In genomic region chr3:127371846-127372245, GRCh38 we compare ENCODE assay signal across 27 cellular contexts.
"Had no signal": no experiment of that assay in that cellular context is flagged by ENCODE, and none has a peak within 500 bp of the region (broad histone marks: within the 10 kb centered on the region; RNA-seq: fewer than 3 reads in every experiment).

No MANE protein-coding gene starts in this region.

- H3K4me3 ChIP-seq: ascending aorta, cardiac muscle cell, MG63 had no signal

- H3K27ac Mint-ChIP-seq: activated CD8-positive, alpha-beta T cell treated with anti-CD3 and anti-CD28 coated beads, Interleukin-2, amount 10 ng/mL, durations not matched to agents 7 days and 5 days; activated naive CD4-positive, alpha-beta T cell treated with anti-CD3 and anti-CD28 coated beads, Interleukin-2, amount 50 U/mL, for 72 hours; activated naive CD8-positive, alpha-beta T cell treated with anti-CD3 and anti-CD28 coated beads, Interleukin-2, amount 50 U/mL, for 24 hours; T-helper 17 cell; WTC11 had no signal

- H3K4me1 Mint-ChIP-seq: activated naive CD8-positive, alpha-beta T cell treated with anti-CD3 and anti-CD28 coated beads, Interleukin-2, amount 50 U/mL, for 24 hours; T-helper 17 cell had no signal

- H3K9me3 Mint-ChIP-seq: activated naive CD8-positive, alpha-beta T cell treated with anti-CD3 and anti-CD28 coated beads, Interleukin-2, amount 50 U/mL, for 24 hours had no signal

- H3K4me1 ChIP-seq: ascending aorta had no signal

- FAIRE-seq: RCC 7860 had no signal

- H3K27me3 ChIP-seq: ascending aorta, brain microvascular endothelial cell had no signal

- H3K36me3 Mint-ChIP-seq: WTC11 had no signal

- H3K9me3 ChIP-seq: ascending aorta, MG63 had no signal

- H3K27ac ChIP-seq: ascending aorta, brain microvascular endothelial cell, cardiac muscle cell had no signal

- ATAC-seq: activated CD8-positive, alpha-beta T cell treated with anti-CD3 and anti-CD28 coated beads, Interleukin-2, amount 10 ng/mL, durations not matched to agents 7 days and 5 days; activated naive CD4-positive, alpha-beta T cell treated with anti-CD3 and anti-CD28 coated beads, Interleukin-2, amount 50 U/mL, for 72 hours; activated naive CD8-positive, alpha-beta T cell treated with anti-CD3 and anti-CD28 coated beads, Interleukin-2, amount 50 U/mL, for 24 hours; PC-3; T-helper 17 cell; WTC11 had no signal

- DNase-seq: activated CD4-positive, alpha-beta T cell treated with anti-CD3 and anti-CD28 coated beads for 48 hours; activated CD4-positive, alpha-beta T cell treated with anti-CD3 and anti-CD28 coated beads, Interleukin-2, amount 50 U/mL, for 4 hours; activated CD4-positive, CD25-positive, alpha-beta regulatory T cell treated with anti-CD3 and anti-CD28 coated beads, Interleukin-2, amount 50 U/mL, for 72 hours; activated CD8-positive, alpha-beta memory T cell treated with anti-CD3 and anti-CD28 coated beads, Interleukin-2, amount 50 U/mL, for 48 hours; activated CD8-positive, alpha-beta T cell treated with anti-CD3 and anti-CD28 coated beads, Interleukin-2, amount 10 ng/mL, durations not matched to agents 7 days and 5 days; activated naive CD4-positive, alpha-beta T cell treated with Interleukin-2 at 50 U/mL for 16 hours; activated naive CD8-positive, alpha-beta T cell treated with anti-CD3 and anti-CD28 coated beads, Interleukin-2, amount 50 U/mL, for 24 hours; activated T-cell treated with anti-CD3 and anti-CD28 coated beads, Interleukin-2, amount 50 U/mL, for 1 hour; amniotic stem cell; brain microvascular endothelial cell; MG63; NCI-H1105; NCI-H1436; NCI-H187 treated with DMSO at 0.1 percent for 48 hours; NCI-H2171 treated with DMSO at 0.1 percent for 48 hours; NCI-H345; NCI-H510A; NCI-H526 treated with DMSO at 0.1 percent for 48 hours; PC-3; SHP77; T-helper 17 cell; T-helper 9 cell had no signal

- H3K4me3 Mint-ChIP-seq: activated CD8-positive, alpha-beta T cell treated with anti-CD3 and anti-CD28 coated beads, Interleukin-2, amount 10 ng/mL, durations not matched to agents 7 days and 5 days; activated naive CD8-positive, alpha-beta T cell treated with anti-CD3 and anti-CD28 coated beads, Interleukin-2, amount 50 U/mL, for 24 hours; T-helper 17 cell; WTC11 had no signal

- H3K36me3 ChIP-seq: ascending aorta, brain microvascular endothelial cell, cardiac muscle cell, MG63 had no signal
